In genomic region chr10:110499796-110500514, GRCh38 we compare ENCODE assay signal across 10 cellular contexts. TPM values are rescaled to one million over a fixed set of nuclear protein-coding genes. Genes with fewer than 3 reads are reported as not detected.
DNase-seq lines count a peak whose midpoint lies in the region; ATAC-seq, FAIRE-seq and TF ChIP-seq lines count a peak whose summit lies in the region.
"Had no signal": no experiment of that assay in that cellular context is flagged by ENCODE, and none has a peak within 500 bp of the region (broad histone marks: within the 10 kb centered on the region; RNA-seq: fewer than 3 reads in every experiment).

No MANE protein-coding gene starts in this region.

- FAIRE-seq in K562 (lab: Jason Lieb, UNC), result peak; percentile 40

- CTCF ChIA-PET in K562 (lab: Yijun Ruan, JAX; ENCODE audit: low intra/inter-chr PET ratio), result interaction anchor here (0.6 kb wide), 1 partner anchor 194 kb away, joined by 3 read pairs; no protein-coding TSS in a partner anchor

- TF ChIP-seq CTCF in heart right ventricle (IDR thresholded peaks at IDR 0.05) (no peak), K562 (IDR thresholded peaks at IDR 0.05 in 2 of 3, conservative IDR thresholded peaks at IDR 0.05 in 1 of 3; ENCODE audit: insufficient read depth in 2 of 3, low read depth in 1 of 3, low read length in 3 of 3) (no peak), left lung (IDR thresholded peaks at IDR 0.05) (no peak), upper lobe of left lung (IDR thresholded peaks at IDR 0.05) (no peak)

- POLR2A ChIA-PET in K562 (lab: Yijun Ruan, JAX), result interaction anchor here (0.9 kb wide), 1 partner anchor 11 kb away, joined by 4 read pairs; no protein-coding TSS in a partner anchor

- H3K4me2 ChIP-seq in K562 (ENCODE audit: insufficient read depth, low read length), result peak overlapping the region; percentile 85

- TF ChIP-seq POLR2A in K562 (conservative IDR thresholded peaks at IDR 0.05), result no peak
- no peak for TF ChIP-seq POLR2A in upper lobe of left lung (IDR thresholded peaks at IDR 0.05)

- TF ChIP-seq EP300 in K562 (IDR thresholded peaks at IDR 0.05; ENCODE audit: low read length) (no peak), upper lobe of left lung (IDR thresholded peaks at IDR 0.05) (no peak)

- no peaks in the 10 kb centered on the region for H3K9me3 ChIP-seq in heart right ventricle
- no peaks in the 10 kb centered on the region for H3K9me3 ChIP-seq in K562 (replicated peaks; ENCODE audit: control insufficient read depth, insufficient read depth, low read depth, low read length)
- no peaks in the 10 kb centered on the region for H3K9me3 ChIP-seq in left lung
- H3K9me3 ChIP-seq in upper lobe of left lung, result no peaks in the 10 kb centered on the region

- H2AFZ ChIP-seq in K562 (ENCODE audit: low read depth, low read length), result 0 out of 2 replicates have a peak overlapping the region, but pooled peaks have one; percentile 35

- no peaks in the 10 kb centered on the region for H3K9me1 ChIP-seq in K562 (ENCODE audit: control insufficient read depth, insufficient read depth, low read length)

- H3K36me3 ChIP-seq in heart right ventricle, result peaks cover 0 to 7% (median 0%) of the 10 kb centered on the region in 9 donors
- H3K36me3 ChIP-seq in K562 (ENCODE audit: control insufficient read depth, insufficient read depth, low read length), result peaks cover 7% of the 10 kb centered on the region; the same call in 2 of the 3 replicates
- H3K36me3 ChIP-seq in left lung, result no peaks in the 10 kb centered on the region
- H3K36me3 ChIP-seq in upper lobe of left lung, result no peaks in the 10 kb centered on the region

- H4K20me1 ChIP-seq in K562 (replicated peaks; ENCODE audit: control insufficient read depth, insufficient read depth, low read length), result no peaks in the 10 kb centered on the region

- peaks cover 25% of the 10 kb centered on the region; the same call in 2 of the 3 replicates for H3K79me2 ChIP-seq in K562 (ENCODE audit: control insufficient read depth, insufficient read depth, low read length)

- intact Hi-C loops in heart right ventricle (cut with DNase I), result loop anchor here in 7 of 10 donors (2.0 to 10.0 kb wide), 10 partner anchors 37 to 415 kb away; partner anchors contain the start of genes BBIP1 (in 1 of the 7) and SHOC2 (in 1 of the 7)
- intact Hi-C loops in left ventricle myocardium superior (cut with micrococcal nuclease), result no loop called here
- intact Hi-C loops in K562 (cut with micrococcal nuclease), result loop anchor here (5.0 kb wide), 5 partner anchors 37 to 193 kb away; no protein-coding TSS in a partner anchor
- intact Hi-C loops in left lung (cut with DNase I), result no loop called here

- no TSS peak for BruUV-seq in K562 (replicated peaks; lab: Mats Ljungman, UMichigan)

- peak overlapping the region in 1 of 2 experiments; percentile 51; a peak in 3 of 4 replicates for H3K9ac ChIP-seq in K562 (ENCODE audit: insufficient read depth in 1 of 2, low read depth in 2 of 2, low read length in 2 of 2)

- in situ Hi-C loops in K562 (cut with MboI), result no loop called here

- H3K4me1 ChIP-seq in heart right ventricle (peaks cover 23 to 84% (median 76%) of the 10 kb centered on the region in 9 donors), K562 (replicated peaks in 1 of 2; ENCODE audit: control insufficient read depth in 2 of 2, insufficient read depth in 2 of 2, low read length in 2 of 2) (peaks cover 39 to 63% of the 10 kb centered on the region in 2 experiments), left lung (peaks cover 49 to 71% of the 10 kb centered on the region in 2 donors), upper lobe of left lung (peaks cover 59 to 88% (median 77%) of the 10 kb centered on the region in 4 donors)

- no peak for DNase-seq in heart right ventricle
- DNase-seq in left ventricle myocardium superior, result no peak
- peak in 1 of 4 experiments; percentile 28 for DNase-seq in K562 (ENCODE audit: extremely low read depth in 1 of 4, low spot score in 3 of 4)
- DNase-seq in left lung, result no peak
- no peak for DNase-seq in upper lobe of left lung
- DNase-seq in AG20443 (ENCODE audit: low spot score), result no peak

- ATAC-seq in heart right ventricle (no peak), left ventricle myocardium superior (no peak), K562 (no peak), left lung (no peak), upper lobe of left lung (ENCODE audit: low FRiP score in 2 of 2) (no peak), GM19324 (IDR thresholded peaks at IDR 0.05; ENCODE audit: low FRiP score, unreplicated experiment) (no peak), HG03139 (IDR thresholded peaks at IDR 0.05; ENCODE audit: unreplicated experiment) (no peak)
- ATAC-seq: left lobe of liver had no signal

- no peak for TF ChIP-seq RAD21 in K562 (CRISPR knock-in tag; conservative IDR thresholded peaks at IDR 0.05 in 1 of 2, IDR thresholded peaks at IDR 0.05 in 1 of 2)

- H3K27ac ChIP-seq in heart right ventricle, result peak overlapping the region; percentile 84 to 98 (median 94)
- peak overlapping the region; percentile 83; the same call in 2 of the 3 replicates for H3K27ac ChIP-seq in K562 (ENCODE audit: extremely low read depth, low read depth, low read length)
- peak overlapping the region; percentile 22 to 94 for H3K27ac ChIP-seq in left lung
- H3K27ac ChIP-seq in upper lobe of left lung, result peak overlapping the region in 3 of 4 donors; percentile 59 to 92 (median 81)
- H3K27ac ChIP-seq: VCaP had no signal

- H3K4me3 ChIP-seq in heart right ventricle (peak overlapping the region; percentile 62 to 94 (median 83)), K562 (peak overlapping the region; percentile 69; the same call in 1 of the 2 replicates), left lung (peak overlapping the region in 1 of 2 donors; percentile 51), upper lobe of left lung (peak overlapping the region in 3 of 4 donors; percentile 66 to 84 (median 76))

- H3K27me3 ChIP-seq in heart right ventricle (peaks cover 0 to 8% (median 0%) of the 10 kb centered on the region in 7 donors), K562 (ENCODE audit: control insufficient read depth in 2 of 2, insufficient read depth in 2 of 2, low read length in 2 of 2) (no peaks in the 10 kb centered on the region), left lung (peaks cover 0 to 24% of the 10 kb centered on the region in 2 donors), upper lobe of left lung (peaks cover 0 to 4% (median 0%) of the 10 kb centered on the region in 4 donors)

- WGBS in heart right ventricle, 2 donors, result 47 to 51% methylated on average over 9 of the region's 9 CpGs
- 28% methylated on average over 8 of the region's 9 CpGs for WGBS in K562 (ENCODE audit: insufficient coverage, low coverage, missing lambda C conversion rate)
- 82 to 87% methylated on average over 9 of the region's 9 CpGs for WGBS in upper lobe of left lung, 2 donors

RNA-seq across cellular contexts. Expression of gene DUSP5, which starts 2.2 kb away (rescaled TPM):
- total RNA-seq in heart right ventricle (10 to 100 TPM in 9 of 10 donors, 1 to 10 TPM in 1; 9.0 to 53.7 (median 22.9) TPM), left ventricle myocardium superior (7.1 TPM), K562 (2014; rRNA removed) (1.4 and 2.8 TPM in 2 replicates), K562 (2014; rRNA removed; fragmentation: Illumina TruSeq; extraction: Trizol) (2.2 and 2.3 TPM in 2 replicates), K562 (2015; rRNA removed; fragmentation: Illumina TruSeq; extraction: Trizol) (2.0 and 2.4 TPM in 2 replicates), K562 (2021) (3.4 and 3.5 TPM in 2 replicates), left lung (10 to 100 TPM; 11.3 to 18.8 TPM), upper lobe of left lung (10 to 100 TPM in 3 of 6 donors, 1 to 10 TPM in 3; 1.0 to 19.3 (median 10.0) TPM)
- polyA plus RNA-seq in heart right ventricle (10 to 100 TPM in 1 of 2 donors, 1 to 10 TPM in 1; 5.3 to 20.2 TPM), K562 (2011; rRNA removed) (2.5 and 3.4 TPM in 2 replicates), K562 (2014; fragmentation: Illumina TruSeq; extraction: Trizol) (2.4 TPM in 2 replicates), K562 (2014; fragmentation: Nextera tagmentation; extraction: Ambion mirVana) (under 1 TPM; 0.49 to 0.71 TPM), K562 (2014; rRNA removed) (1.5 and 1.9 TPM in 2 replicates)
- 4.3 and 7.9 TPM in 2 replicates for total RNA-seq in K562 (2011; cell fraction: chromatin; rRNA removed; ENCODE audit: low replicate concordance)
- total RNA-seq in K562 (2011; cell fraction: nucleolus; rRNA removed), result 4.7 and 6.2 TPM in 2 replicates
- total RNA-seq in K562 (2011; cell fraction: nucleoplasm; rRNA removed), result 3.0 and 4.0 TPM in 2 replicates
- 2.9 and 4.8 TPM in 2 replicates for polyA plus RNA-seq in K562 (2011; cell fraction: cytosol; rRNA removed)
- polyA plus RNA-seq in K562 (2011; cell fraction: nucleus; rRNA removed), result 3.3 and 6.1 TPM in 2 replicates
- polyA plus RNA-seq in K562 (2012), result 4.0 and 6.8 TPM in 2 replicates
- polyA minus RNA-seq in K562 (2011; rRNA and poly(A)+ RNA removed), result 5.1 and 10.5 TPM in 2 replicates
- 5.7 and 12.0 TPM in 2 replicates for polyA minus RNA-seq in K562 (2011; cell fraction: cytosol; rRNA and poly(A)+ RNA removed)
- polyA minus RNA-seq in K562 (2011; cell fraction: nucleus; rRNA and poly(A)+ RNA removed), result 3.2 and 4.7 TPM in 2 replicates

Comparison
In these comparisons a context has a peak if more than half of its experiments do, and no peak if none do; other contexts are left out.
1. intact Hi-C loops: an anchor here in heart right ventricle (2.0 to 10.0 kb wide) and K562 (5.0 kb wide); none called in left ventricle myocardium superior and left lung.